20 cellular contexts compared by ENCODE assay signal in genomic region chr5:39465843-39466242, GRCh38.
"Had no signal": no experiment of that assay in that cellular context is flagged by ENCODE, and none has a peak within 500 bp of the region (broad histone marks: within the 10 kb centered on the region; RNA-seq: fewer than 3 reads in every experiment).

No MANE protein-coding gene starts in this region.

- H3K9me3 ChIP-seq: esophagus muscularis mucosa, gastroesophageal sphincter, pancreas, right lobe of liver, spleen, tibial artery had no signal

- H3K9ac ChIP-seq: neural progenitor cell had no signal

- H3K4me3 ChIP-seq: cardiac muscle cell, dorsolateral prefrontal cortex, esophagus muscularis mucosa, gastroesophageal sphincter, neural progenitor cell, pancreas, right lobe of liver, spleen, tibial artery had no signal

- FAIRE-seq: colon, pancreas had no signal

- H3K27me3 ChIP-seq: cardiac muscle cell, dorsolateral prefrontal cortex, esophagus muscularis mucosa, gastroesophageal sphincter, neural progenitor cell, pancreas, right lobe of liver, spleen, tibial artery had no signal

- H3K36me3 ChIP-seq: cardiac muscle cell, esophagus muscularis mucosa, gastroesophageal sphincter, neural progenitor cell, pancreas, right lobe of liver, spleen, tibial artery had no signal

- H3K27ac ChIP-seq: cardiac muscle cell, dorsolateral prefrontal cortex, epithelial cell of prostate, gastroesophageal sphincter, neural progenitor cell, pancreas, right lobe of liver, tibial artery had no signal

- H3K4me1 ChIP-seq: esophagus muscularis mucosa, gastroesophageal sphincter, neural progenitor cell, pancreas, right lobe of liver, tibial artery had no signal

- ATAC-seq: gastroesophageal sphincter; natural killer cell treated with Interleukin-12 subunit alpha and Interleukin-12 subunit beta and Interleukin-15 and Interleukin-18, amount 100 ng/mL, for 72 hours; stimulated activated memory B cell treated with anti-CD40 and anti-IgM and Interleukin-4, amounts not matched to agents 10 μg/mL and 1 μg/mL and 100 μg/mL, for 72 hours had no signal

- DNase-seq: cerebellar nuclear complex; dorsolateral prefrontal cortex; effector CD8-positive, alpha-beta T cell; glutamatergic neuron; occipital lobe; pancreas; right lobe of liver; spleen; stimulated activated CD4-positive, alpha-beta T cell treated with anti-CD3 and anti-CD28 coated beads, Interleukin-15, amount 100 ng/mL, for 24 hours; stimulated activated CD4-positive, alpha-beta T cell treated with anti-CD3 and anti-CD28 coated beads, Interleukin-1b, Interleukin-23, amount 100 ng/mL, for 48 hours; stimulated activated CD4-positive, alpha-beta T cell treated with anti-CD3 and anti-CD28 coated beads, Interleukin-4, amount 100 ng/mL, for 24 hours; tibial artery had no signal
